In genomic region chrX:111447298-111447697, GRCh38 we compare ENCODE assay signal across 9 cellular contexts. TPM values are rescaled to one million over a fixed set of nuclear protein-coding genes. Genes with fewer than 3 reads are reported as not detected.
DNase-seq lines count a peak whose midpoint lies in the region; ATAC-seq and TF ChIP-seq lines count a peak whose summit lies in the region.
"Had no signal": no experiment of that assay in that cellular context is flagged by ENCODE, and none has a peak within 500 bp of the region (broad histone marks: within the 10 kb centered on the region; RNA-seq: fewer than 3 reads in every experiment).

No MANE protein-coding gene starts in this region.

- TF ChIP-seq CTCF in BE2C (IDR thresholded peaks at IDR 0.05; ENCODE audit: low read depth, low read length) (peak; percentile 65), epithelial cell of proximal tubule (conservative IDR thresholded peaks at IDR 0.05; ENCODE audit: low read depth, low read length) (peak; percentile 60)

- no peak for TF ChIP-seq POLR2A in GM18505 (IDR thresholded peaks at IDR 0.05; ENCODE audit: borderline replicate concordance, extremely low read depth, insufficient read depth, insufficient read length)

- peaks cover 10% of the 10 kb centered on the region; the same call in 1 of the 2 replicates for H3K4me1 ChIP-seq in BE2C

- H3K36me3 ChIP-seq in BE2C = no peaks in the 10 kb centered on the region

- no peaks in the 10 kb centered on the region for H3K9me3 ChIP-seq in BE2C

- DNase-seq in BE2C (peak; percentile 65), NCI-H748 treated with DMSO at 0.1 percent for 48 hours (lab: John Stamatoyannopoulos, UW) (peak; percentile 32), epithelial cell of proximal tubule (ENCODE audit: low read depth) (no peak), mesenteric fat pad (ENCODE audit: low spot score) (no peak), cerebellar nuclear complex (lab: John Stamatoyannopoulos, UW) (no peak)
- DNase-seq in activated CD4-positive, CD25-positive, alpha-beta regulatory T cell treated with anti-CD3 and anti-CD28 coated beads, Interleukin-2, amount 50 U/mL, for 72 hours = no peak

- H3K27me3 ChIP-seq in BE2C = no peaks in the 10 kb centered on the region

- H3K4me3 ChIP-seq in BE2C (ENCODE audit: low read depth, low read length) (no peak overlapping the region), epithelial cell of proximal tubule (ENCODE audit: low read depth, low read length) (no peak overlapping the region)
- H3K4me3 ChIP-seq: skin epidermis had no signal

- ATAC-seq in GM18505 (IDR thresholded peaks at IDR 0.05; ENCODE audit: unreplicated experiment) (peak; percentile 73), HG03432 (IDR thresholded peaks at IDR 0.05; ENCODE audit: unreplicated experiment) (peak; percentile 75)

RNA-seq across cellular contexts. Expression of gene DCX, which starts 35.3 kb away (rescaled TPM):
- polyA plus RNA-seq in BE2C (2012; ENCODE audit: insufficient read depth, insufficient read length, low read depth) = 33.7 TPM
- not detected in 2 replicates for total RNA-seq in epithelial cell of proximal tubule
- not detected for total RNA-seq in mesenteric fat pad

Comparison
In these comparisons a context has a peak if more than half of its experiments do, and no peak if none do; other contexts are left out.
1. DNase-seq: peak in BE2C (single experiment) and NCI-H748 treated with DMSO at 0.1 percent for 48 hours (single experiment); none in epithelial cell of proximal tubule (single experiment), activated CD4-positive, CD25-positive, alpha-beta regulatory T cell treated with anti-CD3 and anti-CD28 coated beads, Interleukin-2, amount 50 U/mL, for 72 hours (single experiment), mesenteric fat pad (single experiment) and cerebellar nuclear complex (0 of 2).